ENCODE assay signal across 20 cellular contexts in the genomic region with DNA sequence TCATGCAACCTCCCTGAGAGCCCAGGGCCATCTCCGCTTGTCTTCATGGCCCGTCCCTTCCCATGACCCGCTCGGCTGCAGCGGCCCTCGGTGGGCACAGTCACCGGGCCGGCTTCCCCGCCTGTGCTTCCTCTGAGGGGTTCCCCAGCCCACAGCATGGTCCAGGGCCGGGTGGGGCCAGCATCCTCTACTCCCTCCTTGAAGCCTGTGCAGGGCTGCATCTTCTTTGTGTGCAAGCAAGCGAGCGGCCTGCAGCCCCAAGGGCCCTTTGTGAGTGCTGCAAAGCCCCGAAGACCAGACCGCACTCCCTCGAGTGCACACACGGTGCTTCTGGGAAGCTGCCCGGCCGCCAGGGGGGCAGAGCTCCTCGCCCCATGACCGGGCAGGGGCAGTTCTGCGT.
DNase-seq lines count a peak whose midpoint lies in the region; FAIRE-seq and TF ChIP-seq lines count a peak whose summit lies in the region.
"Had no signal": no experiment of that assay in that cellular context is flagged by ENCODE, and none has a peak within 500 bp of the region (broad histone marks: within the 10 kb centered on the region; RNA-seq: fewer than 3 reads in every experiment).

No MANE protein-coding gene starts in this region.

- H4K20me1 ChIP-seq in BLaER1 treated with 17β-estradiol and CSF1 and Interleukin-3, amounts not matched to agents 10 nM and 100 nM, result peaks cover 0 to 68% (median 26%) of the 10 kb centered on the region in 11 experiments; a peak in 17 of 22 replicates

- H2BK15ac ChIP-seq in neuronal stem cell (ENCODE audit: low read length), result no peak overlapping the region

- peaks cover 16% of the 10 kb centered on the region for H3K4me1 Mint-ChIP-seq in glutamatergic neuron (ENCODE audit: low read depth, unreplicated experiment)
- H3K4me1 Mint-ChIP-seq in activated T-helper 2 cell treated with anti-CD3 and anti-CD28 coated beads, Interferon-gamma antibody, Interleukin-2, Interleukin-4, amounts not matched to agents 10 μg/mL and 5 μg/mL and 100 μg/mL, durations not matched to agents 14 hours and 24 hours and 36 hours (ENCODE audit: low read depth), result no peaks in the 10 kb centered on the region

- H3K4me3 Mint-ChIP-seq in glutamatergic neuron (ENCODE audit: unreplicated experiment), result no peak overlapping the region
- H3K4me3 Mint-ChIP-seq in activated T-helper 2 cell treated with anti-CD3 and anti-CD28 coated beads, Interferon-gamma antibody, Interleukin-2, Interleukin-4, amounts not matched to agents 10 μg/mL and 5 μg/mL and 100 μg/mL, durations not matched to agents 14 hours and 24 hours and 36 hours (ENCODE audit: low read depth), result no peak overlapping the region
- H3K4me3 Mint-ChIP-seq: CD8-positive, alpha-beta T cell; H9 had no signal

- no peak overlapping the region for H3K27ac Mint-ChIP-seq in glutamatergic neuron (ENCODE audit: unreplicated experiment)
- no peak overlapping the region for H3K27ac Mint-ChIP-seq in activated T-helper 2 cell treated with anti-CD3 and anti-CD28 coated beads, Interferon-gamma antibody, Interleukin-2, Interleukin-4, amounts not matched to agents 10 μg/mL and 5 μg/mL and 100 μg/mL, durations not matched to agents 14 hours and 24 hours and 36 hours
- H3K27ac Mint-ChIP-seq: CD8-positive, alpha-beta T cell; H9 had no signal

- no peak overlapping the region for H4K91ac ChIP-seq in neuronal stem cell (ENCODE audit: low read depth, low read length, poor library complexity)

- no peak overlapping the region for H4K8ac ChIP-seq in neuronal stem cell (ENCODE audit: low read depth, low read length)

- no peak overlapping the region for H2AFZ ChIP-seq in neuronal stem cell (ENCODE audit: low read length)

- TF ChIP-seq POLR2A in esophagus muscularis mucosa (IDR thresholded peaks at IDR 0.05; ENCODE audit: low read depth) (no peak), GM12892 (IDR thresholded peaks at IDR 0.05; ENCODE audit: low read depth, low read length) (no peak)

- peak overlapping the region; percentile 26 for H3K23ac ChIP-seq in neuronal stem cell (ENCODE audit: low read depth, low read length, poor library complexity)

- no peak overlapping the region for H2BK120ac ChIP-seq in neuronal stem cell (ENCODE audit: low read depth, low read length)

- H3K36me3 Mint-ChIP-seq in glutamatergic neuron (ENCODE audit: unreplicated experiment), result no peaks in the 10 kb centered on the region
- no peaks in the 10 kb centered on the region for H3K36me3 Mint-ChIP-seq in activated T-helper 2 cell treated with anti-CD3 and anti-CD28 coated beads, Interferon-gamma antibody, Interleukin-2, Interleukin-4, amounts not matched to agents 10 μg/mL and 5 μg/mL and 100 μg/mL, durations not matched to agents 14 hours and 24 hours and 36 hours (ENCODE audit: low read depth)
- H3K36me3 Mint-ChIP-seq: CD8-positive, alpha-beta T cell had no signal

- DNase-seq in glutamatergic neuron (peak; percentile 28), neuronal stem cell (ENCODE audit: low spot score) (no peak), esophagus muscularis mucosa (ENCODE audit: extremely low spot score) (no peak), GM12892 (ENCODE audit: insufficient read length) (no peak), NCI-H510A (lab: John Stamatoyannopoulos, UW) (no peak)
- no peak for DNase-seq in activated T-helper 2 cell treated with anti-CD3 and anti-CD28 coated beads, Interferon-gamma antibody, Interleukin-2, Interleukin-4, amounts not matched to agents 10 μg/mL and 5 μg/mL and 100 μg/mL, durations not matched to agents 14 hours and 24 hours and 36 hours (ENCODE audit: low spot score)
- DNase-seq: ACHN; BE2C; Calu3; CD8-positive, alpha-beta T cell; DMS79 treated with DMSO at 0.1 percent for 48 hours; GF-D8; H9; IMR-90 had no signal

- H3K18ac ChIP-seq in neuronal stem cell (ENCODE audit: low read length), result peak overlapping the region; percentile 77

- H3K9me3 Mint-ChIP-seq in glutamatergic neuron (ENCODE audit: unreplicated experiment), result peaks cover 2% of the 10 kb centered on the region
- no peaks in the 10 kb centered on the region for H3K9me3 Mint-ChIP-seq in activated T-helper 2 cell treated with anti-CD3 and anti-CD28 coated beads, Interferon-gamma antibody, Interleukin-2, Interleukin-4, amounts not matched to agents 10 μg/mL and 5 μg/mL and 100 μg/mL, durations not matched to agents 14 hours and 24 hours and 36 hours
- H3K9me3 Mint-ChIP-seq: CD8-positive, alpha-beta T cell; H9 had no signal

- no peaks in the 10 kb centered on the region for H3K9me3 ChIP-seq in BLaER1 treated with 17β-estradiol and CSF1 and Interleukin-3, amounts not matched to agents 10 nM and 100 nM (replicated peaks in 1 of 11)
- H3K9me3 ChIP-seq in KOPT-K1 (ENCODE audit: insufficient read depth, low read length, poor library complexity, severe bottlenecking), result no peaks in the 10 kb centered on the region
- H3K9me3 ChIP-seq in neuronal stem cell (replicated peaks in 1 of 2; ENCODE audit: control insufficient read depth in 2 of 2, insufficient read depth in 1 of 2, low read depth in 1 of 2, low read length in 2 of 2), result no peaks in the 10 kb centered on the region
- no peaks in the 10 kb centered on the region for H3K9me3 ChIP-seq in esophagus muscularis mucosa
- H3K9me3 ChIP-seq: BE2C had no signal

- peak overlapping the region in 1 of 10 experiments; percentile 21; a peak in 1 of 20 replicates for H3K4me3 ChIP-seq in BLaER1 treated with 17β-estradiol and CSF1 and Interleukin-3, amounts not matched to agents 10 nM and 100 nM
- H3K4me3 ChIP-seq in neuronal stem cell (ENCODE audit: low read length in 2 of 2) (no peak overlapping the region), esophagus muscularis mucosa (no peak overlapping the region)

- H2BK12ac ChIP-seq in neuronal stem cell (ENCODE audit: low read length), result no peak overlapping the region

- TF ChIP-seq CTCF in glutamatergic neuron (IDR thresholded peaks at IDR 0.05; ENCODE audit: partially characterized antibody, unreplicated experiment) (no peak), esophagus muscularis mucosa (IDR thresholded peaks at IDR 0.05) (no peak)

- no peaks in the 10 kb centered on the region for H3K79me1 ChIP-seq in neuronal stem cell (ENCODE audit: low read depth, low read length)

- H3K14ac ChIP-seq in neuronal stem cell (ENCODE audit: low read length), result peak overlapping the region; percentile 61

- peak overlapping the region; percentile 28 for H3K4ac ChIP-seq in neuronal stem cell (ENCODE audit: low read length)

- H3K4me2 ChIP-seq in BLaER1 treated with 17β-estradiol and CSF1 and Interleukin-3, amounts not matched to agents 10 nM and 100 nM, result peak overlapping the region; percentile 55 to 97 (median 79)
- H3K4me2 ChIP-seq in neuronal stem cell (ENCODE audit: insufficient read depth, low read length, poor library complexity, severe bottlenecking), result no peak overlapping the region

- H2AK5ac ChIP-seq in neuronal stem cell (ENCODE audit: low read depth, low read length), result peak overlapping the region; percentile 84

- no CpG with 5 or more reads among the region's 21 CpGs for WGBS in neuronal stem cell (ENCODE audit: extremely low coverage in 2 of 2, insufficient read length in 2 of 2, insufficient replicate concordance in 1 of 2), 2 donors
- WGBS in esophagus muscularis mucosa, result 91% methylated on average over 11 of the region's 21 CpGs

- peak overlapping the region in 4 of 11 experiments; percentile 32 to 50 (median 36); a peak in 5 of 22 replicates for H3K9ac ChIP-seq in BLaER1 treated with 17β-estradiol and CSF1 and Interleukin-3, amounts not matched to agents 10 nM and 100 nM
- H3K9ac ChIP-seq in neuronal stem cell (ENCODE audit: low read depth, low read length, poor library complexity), result peak overlapping the region; percentile 25

- H3K27ac ChIP-seq in BLaER1 treated with 17β-estradiol and CSF1 and Interleukin-3, amounts not matched to agents 10 nM and 100 nM, result peak overlapping the region in 3 of 11 experiments; percentile 39 to 77 (median 68); a peak in 4 of 22 replicates
- H3K27ac ChIP-seq in KOPT-K1 (ENCODE audit: low read depth, low read length, poor library complexity, severe bottlenecking) (peak overlapping the region; percentile 14), neuronal stem cell (replicated peaks; ENCODE audit: low read length) (no peak overlapping the region), esophagus muscularis mucosa (replicated peaks in 1 of 4) (no peak overlapping the region)

- H3K4me1 ChIP-seq in BLaER1 treated with 17β-estradiol and CSF1 and Interleukin-3, amounts not matched to agents 10 nM and 100 nM, result peaks cover 24 to 91% (median 81%) of the 10 kb centered on the region in 10 experiments; a peak in 19 of 20 replicates
- peaks cover 3 to 13% of the 10 kb centered on the region in 2 donors for H3K4me1 ChIP-seq in neuronal stem cell (ENCODE audit: control insufficient read depth in 2 of 2, insufficient read depth in 1 of 2, low read depth in 1 of 2, low read length in 2 of 2)
- H3K4me1 ChIP-seq in esophagus muscularis mucosa, result peaks cover 0 to 20% (median 16%) of the 10 kb centered on the region in 4 donors
- H3K4me1 ChIP-seq: BE2C had no signal

- intact Hi-C loops in esophagus muscularis mucosa (cut with DNase I), result no loop called here
- intact Hi-C loops in activated T-helper 2 cell treated with anti-CD3 and anti-CD28 coated beads, Interferon-gamma antibody, Interleukin-2, Interleukin-4, amounts not matched to agents 10 μg/mL and 5 μg/mL and 100 μg/mL, durations not matched to agents 14 hours and 24 hours and 36 hours (cut with micrococcal nuclease), result no loop called here

- peaks cover 46 to 61% (median 54%) of the 10 kb centered on the region in 11 experiments for H3K27me3 ChIP-seq in BLaER1 treated with 17β-estradiol and CSF1 and Interleukin-3, amounts not matched to agents 10 nM and 100 nM
- H3K27me3 ChIP-seq in neuronal stem cell (ENCODE audit: control insufficient read depth in 3 of 3, insufficient read depth in 3 of 3, low read depth in 1 of 3, low read length in 3 of 3) (no peaks in the 10 kb centered on the region), esophagus muscularis mucosa (peaks cover 0 to 49% (median 0%) of the 10 kb centered on the region in 4 donors)

- peak overlapping the region; percentile 26 for H2BK5ac ChIP-seq in neuronal stem cell (ENCODE audit: low read length)

- peaks cover under 1% of the 10 kb centered on the region for H3K27me3 Mint-ChIP-seq in glutamatergic neuron (ENCODE audit: unreplicated experiment)
- H3K27me3 Mint-ChIP-seq in activated T-helper 2 cell treated with anti-CD3 and anti-CD28 coated beads, Interferon-gamma antibody, Interleukin-2, Interleukin-4, amounts not matched to agents 10 μg/mL and 5 μg/mL and 100 μg/mL, durations not matched to agents 14 hours and 24 hours and 36 hours (ENCODE audit: low read depth), result no peaks in the 10 kb centered on the region

- no peak for TF ChIP-seq EP300 in esophagus muscularis mucosa (IDR thresholded peaks at IDR 0.05)

- FAIRE-seq in GM12892 (lab: Jason Lieb, UNC), result no peak
- FAIRE-seq: A204.1, GM19239, H1, HTR-8/SVneo had no signal

- H3K36me3 ChIP-seq in BLaER1 treated with 17β-estradiol and CSF1 and Interleukin-3, amounts not matched to agents 10 nM and 100 nM, result no peaks in the 10 kb centered on the region
- H3K36me3 ChIP-seq in KOPT-K1 (ENCODE audit: insufficient read depth, low read length), result no peaks in the 10 kb centered on the region
- H3K36me3 ChIP-seq in neuronal stem cell (replicated peaks in 1 of 2; ENCODE audit: control insufficient read depth in 2 of 2, insufficient read depth in 2 of 2, low read length in 2 of 2), result no peaks in the 10 kb centered on the region
- H3K36me3 ChIP-seq in esophagus muscularis mucosa, result no peaks in the 10 kb centered on the region
- H3K36me3 ChIP-seq: BE2C had no signal
